In genomic region chr1:212413902-212414327, GRCh38 we compare ENCODE assay signal across 2 cellular contexts.
TF ChIP-seq lines count a peak whose summit lies in the region.

No MANE protein-coding gene starts in this region.

TF ChIP-seq in IMR-90, 13 proteins besides CTCF, POLR2A, EP300 and RAD21 (continued from another document):
- TF ChIP-seq ELK1 (IDR thresholded peaks at IDR 0.05; ENCODE audit: borderline replicate concordance, low read depth, low read length) = no peak
- no peak for TF ChIP-seq MAZ (IDR thresholded peaks at IDR 0.05; ENCODE audit: borderline replicate concordance, low read depth, low read length)
- no peak for TF ChIP-seq RFX5 (IDR thresholded peaks at IDR 0.05; ENCODE audit: low read depth, low read length)
- TF ChIP-seq USF2 (IDR thresholded peaks at IDR 0.05; ENCODE audit: low read depth, low read length) = no peak
- no peak for TF ChIP-seq MAFK (IDR thresholded peaks at IDR 0.05; ENCODE audit: low read depth, low read length)
- TF ChIP-seq SMC3 (IDR thresholded peaks at IDR 0.05; ENCODE audit: low read depth, low read length) = no peak

TF ChIP-seq in liver, 16 proteins besides CTCF, POLR2A, EP300 and RAD21:
- TF ChIP-seq, protein P1, sequence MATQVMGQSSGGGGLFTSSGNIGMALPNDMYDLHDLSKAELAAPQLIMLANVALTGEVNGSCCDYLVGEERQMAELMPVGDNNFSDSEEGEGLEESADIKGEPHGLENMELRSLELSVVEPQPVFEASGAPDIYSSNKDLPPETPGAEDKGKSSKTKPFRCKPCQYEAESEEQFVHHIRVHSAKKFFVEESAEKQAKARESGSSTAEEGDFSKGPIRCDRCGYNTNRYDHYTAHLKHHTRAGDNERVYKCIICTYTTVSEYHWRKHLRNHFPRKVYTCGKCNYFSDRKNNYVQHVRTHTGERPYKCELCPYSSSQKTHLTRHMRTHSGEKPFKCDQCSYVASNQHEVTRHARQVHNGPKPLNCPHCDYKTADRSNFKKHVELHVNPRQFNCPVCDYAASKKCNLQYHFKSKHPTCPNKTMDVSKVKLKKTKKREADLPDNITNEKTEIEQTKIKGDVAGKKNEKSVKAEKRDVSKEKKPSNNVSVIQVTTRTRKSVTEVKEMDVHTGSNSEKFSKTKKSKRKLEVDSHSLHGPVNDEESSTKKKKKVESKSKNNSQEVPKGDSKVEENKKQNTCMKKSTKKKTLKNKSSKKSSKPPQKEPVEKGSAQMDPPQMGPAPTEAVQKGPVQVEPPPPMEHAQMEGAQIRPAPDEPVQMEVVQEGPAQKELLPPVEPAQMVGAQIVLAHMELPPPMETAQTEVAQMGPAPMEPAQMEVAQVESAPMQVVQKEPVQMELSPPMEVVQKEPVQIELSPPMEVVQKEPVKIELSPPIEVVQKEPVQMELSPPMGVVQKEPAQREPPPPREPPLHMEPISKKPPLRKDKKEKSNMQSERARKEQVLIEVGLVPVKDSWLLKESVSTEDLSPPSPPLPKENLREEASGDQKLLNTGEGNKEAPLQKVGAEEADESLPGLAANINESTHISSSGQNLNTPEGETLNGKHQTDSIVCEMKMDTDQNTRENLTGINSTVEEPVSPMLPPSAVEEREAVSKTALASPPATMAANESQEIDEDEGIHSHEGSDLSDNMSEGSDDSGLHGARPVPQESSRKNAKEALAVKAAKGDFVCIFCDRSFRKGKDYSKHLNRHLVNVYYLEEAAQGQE (IDR thresholded peaks at IDR 0.05) = no peak
- TF ChIP-seq JUND (IDR thresholded peaks at IDR 0.05) = no peak
- no peak for TF ChIP-seq TAF1 (conservative IDR thresholded peaks at IDR 0.05)
- no peak for TF ChIP-seq FOXA1 (IDR thresholded peaks at IDR 0.05)
- no peak for TF ChIP-seq ATF3 (IDR thresholded peaks at IDR 0.05)
- TF ChIP-seq YY1 (IDR thresholded peaks at IDR 0.05) = no peak
- TF ChIP-seq RXRA (IDR thresholded peaks at IDR 0.05) = no peak
- TF ChIP-seq HNF4A (conservative IDR thresholded peaks at IDR 0.05) = no peak
- TF ChIP-seq GABPA (IDR thresholded peaks at IDR 0.05 in 1 of 2, conservative IDR thresholded peaks at IDR 0.05 in 1 of 2) = no peak
